ENCODE assay signal across 19 cellular contexts in genomic region chr2:39020383-39020782, GRCh38.
"Had no signal": no experiment of that assay in that cellular context is flagged by ENCODE, and none has a peak within 500 bp of the region (broad histone marks: within the 10 kb centered on the region; RNA-seq: fewer than 3 reads in every experiment).

No MANE protein-coding gene starts in this region.

- H3K4me3 ChIP-seq: breast epithelium, left lung, mucosa of descending colon, skin epidermis, transverse colon had no signal

- H3K27ac ChIP-seq: breast epithelium, neutrophil, transverse colon had no signal

- H3K27me3 ChIP-seq: breast epithelium, left lung, neutrophil, transverse colon had no signal

- ATAC-seq: activated CD4-positive, CD25-positive, alpha-beta regulatory T cell treated with anti-CD3 and anti-CD28 coated beads, Interleukin-2, amount 50 U/mL, for 24 hours; activated naive CD8-positive, alpha-beta T cell treated with anti-CD3 and anti-CD28 coated beads, Interleukin-2, amount 50 U/mL, for 24 hours; effector memory CD8-positive, alpha-beta T cell; left lung; mucosa of descending colon; naive thymus-derived CD8-positive, alpha-beta T cell; stimulated activated naive B cell treated with anti-CD40 and anti-IgM and Interleukin-4, amounts not matched to agents 10 μg/mL and 1 μg/mL and 100 μg/mL, for 72 hours had no signal

- H3K4me1 ChIP-seq: breast epithelium, left lung had no signal

- DNase-seq: activated CD4-positive, alpha-beta T cell treated with anti-CD3 and anti-CD28 coated beads, Interleukin-2, amount 50 U/mL, for 1 hour; activated CD8-positive, alpha-beta memory T cell treated with anti-CD3 and anti-CD28 coated beads for 24 hours; activated naive CD4-positive, alpha-beta T cell treated with anti-CD3 and anti-CD28 coated beads for 36 hours; activated naive CD8-positive, alpha-beta T cell treated with anti-CD3 and anti-CD28 coated beads, Interleukin-2, amount 50 U/mL, for 24 hours; aorta; effector memory CD8-positive, alpha-beta T cell; left lung; mucosa of descending colon; naive thymus-derived CD8-positive, alpha-beta T cell; posterior cingulate gyrus; stimulated activated CD4-positive, alpha-beta T cell treated with anti-CD3 and anti-CD28 coated beads, Interleukin-15, amount 100 ng/mL, for 24 hours; stimulated activated CD4-positive, alpha-beta T cell treated with anti-CD3 and anti-CD28 coated beads, Interleukin-4, amount 100 ng/mL, for 1 hour; stimulated activated naive B cell treated with anti-CD40 and anti-IgM and Interleukin-4, amounts not matched to agents 10 μg/mL and 1 μg/mL and 100 μg/mL, for 72 hours; T1000; transverse colon had no signal

- H3K36me3 ChIP-seq: breast epithelium had no signal

- H3K9me3 ChIP-seq: breast epithelium, left lung, mucosa of descending colon, neutrophil, transverse colon had no signal
